14 cellular contexts compared by ENCODE assay signal in the genomic region with DNA sequence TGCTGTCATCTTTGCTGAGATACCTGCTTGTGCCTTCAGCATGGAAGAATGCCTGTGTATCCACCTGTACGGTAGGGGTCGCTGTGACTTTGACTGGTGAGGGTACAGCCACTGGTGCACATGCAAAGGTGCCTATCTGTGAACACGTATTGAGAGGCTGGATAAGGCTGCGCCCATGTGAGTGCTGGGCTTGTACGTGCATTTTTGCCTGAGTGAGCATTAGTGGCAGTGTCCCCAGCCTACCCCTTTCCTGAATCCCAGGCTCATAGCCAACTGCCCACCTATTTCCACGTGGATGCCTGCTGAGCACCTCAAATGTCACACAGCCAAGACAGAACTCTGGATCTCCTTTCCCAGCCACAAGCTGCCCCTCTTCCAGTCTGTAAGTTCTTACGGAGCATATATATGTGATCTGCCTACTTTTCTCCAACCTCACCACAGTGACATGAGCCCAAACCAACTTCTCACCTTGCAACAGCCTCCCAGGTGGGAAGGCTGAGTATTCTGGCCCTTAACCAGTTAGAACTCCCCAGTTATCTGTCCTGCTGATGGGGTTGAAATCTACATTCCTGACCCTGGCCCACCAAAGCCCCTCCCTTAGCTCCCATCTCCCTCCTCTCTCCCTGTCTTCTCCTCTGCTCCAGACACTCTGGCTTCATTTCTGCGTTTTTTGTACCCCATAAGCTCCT. TPM values are rescaled to one million over a fixed set of nuclear protein-coding genes. Genes with fewer than 3 reads are reported as not detected.
DNase-seq lines count a peak whose midpoint lies in the region; ATAC-seq, FAIRE-seq and TF ChIP-seq lines count a peak whose summit lies in the region.
"Had no signal": no experiment of that assay in that cellular context is flagged by ENCODE, and none has a peak within 500 bp of the region (broad histone marks: within the 10 kb centered on the region; RNA-seq: fewer than 3 reads in every experiment).

No MANE protein-coding gene starts in this region.

- H2AFZ ChIP-seq in astrocyte (ENCODE audit: low read depth, low read length), result no peak overlapping the region

- H3K9me3 Mint-ChIP-seq in activated naive CD8-positive, alpha-beta T cell (ENCODE audit: low read depth), result no peaks in the 10 kb centered on the region
- H3K9me3 Mint-ChIP-seq in activated naive CD8-positive, alpha-beta T cell treated with anti-CD3 and anti-CD28 coated beads, Interleukin-2, amount 50 U/mL, for 24 hours, result no peaks in the 10 kb centered on the region
- H3K9me3 Mint-ChIP-seq in astrocyte (ENCODE audit: unreplicated experiment), result peaks cover 6% of the 10 kb centered on the region
- H3K9me3 Mint-ChIP-seq: activated CD4-positive, alpha-beta T cell treated with anti-CD3 and anti-CD28 coated beads, Interleukin-2, amount 10 ng/mL, durations not matched to agents 7 days and 5 days had no signal

- ATAC-seq in activated naive CD8-positive, alpha-beta T cell treated with anti-CD3 and anti-CD28 coated beads, Interleukin-2, amount 50 U/mL, for 24 hours, result no peak
- ATAC-seq in right cardiac atrium (no peak), HG03460 (IDR thresholded peaks at IDR 0.05; ENCODE audit: unreplicated experiment) (no peak)

- WGBS in urinary bladder, result 62% methylated on average over 8 of the region's 8 CpGs
- WGBS in right cardiac atrium, result 65% methylated on average over 8 of the region's 8 CpGs

- no peak overlapping the region for H3K9ac ChIP-seq in astrocyte (ENCODE audit: low read length)

- H3K4me3 ChIP-seq in astrocyte (ENCODE audit: insufficient read depth, low read depth, low read length) (no peak overlapping the region), kidney epithelial cell (ENCODE audit: low read depth, low read length) (no peak overlapping the region), urinary bladder (ENCODE audit: low read depth, low read length) (no peak overlapping the region), right cardiac atrium (ENCODE audit: low read length) (no peak overlapping the region)

- no peak for FAIRE-seq in astrocyte (lab: Jason Lieb, UNC)
- FAIRE-seq: colon, GM18507 had no signal

- no peaks in the 10 kb centered on the region for H3K9me3 ChIP-seq in astrocyte (ENCODE audit: insufficient read depth, low read depth, low read length)
- H3K9me3 ChIP-seq in right cardiac atrium (ENCODE audit: control insufficient read depth, low read length), result no peaks in the 10 kb centered on the region

- H3K27ac Mint-ChIP-seq in activated naive CD8-positive, alpha-beta T cell, result no peak overlapping the region
- no peak overlapping the region for H3K27ac Mint-ChIP-seq in activated naive CD8-positive, alpha-beta T cell treated with anti-CD3 and anti-CD28 coated beads, Interleukin-2, amount 50 U/mL, for 24 hours
- H3K27ac Mint-ChIP-seq in astrocyte (ENCODE audit: unreplicated experiment), result peak overlapping the region; percentile 53
- H3K27ac Mint-ChIP-seq: activated CD4-positive, alpha-beta T cell treated with anti-CD3 and anti-CD28 coated beads, Interleukin-2, amount 10 ng/mL, durations not matched to agents 7 days and 5 days had no signal

- DNase-seq in activated naive CD8-positive, alpha-beta T cell treated with anti-CD3 and anti-CD28 coated beads, Interleukin-2, amount 50 U/mL, for 24 hours, result no peak
- DNase-seq in astrocyte (ENCODE audit: low read depth) (no peak), kidney epithelial cell (ENCODE audit: low read depth) (no peak), right cardiac atrium (no peak)
- no peak for DNase-seq in activated CD4-positive, alpha-beta T cell treated with anti-CD3 and anti-CD28 coated beads, Interleukin-2, amount 50 U/mL, for 4 hours
- DNase-seq: activated CD4-positive, alpha-beta T cell treated with anti-CD3 and anti-CD28 coated beads, Interleukin-2, amount 10 ng/mL, durations not matched to agents 7 days and 5 days; NCI-H524 treated with DMSO at 0.1 percent for 48 hours had no signal

- H3K79me2 ChIP-seq in astrocyte (ENCODE audit: insufficient read depth, low read length), result peaks cover 27% of the 10 kb centered on the region

- H3K36me3 ChIP-seq in astrocyte (ENCODE audit: insufficient read depth, low read length) (no peaks in the 10 kb centered on the region), kidney epithelial cell (ENCODE audit: control insufficient read depth, insufficient read depth, low read length) (no peaks in the 10 kb centered on the region), urinary bladder (ENCODE audit: insufficient read depth) (no peaks in the 10 kb centered on the region)
- H3K36me3 ChIP-seq: tibial nerve had no signal

- TF ChIP-seq CTCF in astrocyte (IDR thresholded peaks at IDR 0.05; ENCODE audit: insufficient read depth, low read depth, low read length) (no peak), kidney epithelial cell (IDR thresholded peaks at IDR 0.05; ENCODE audit: insufficient read depth, low read length, poor library complexity, severe bottlenecking) (peak; percentile 39)

- H3K4me1 Mint-ChIP-seq in activated naive CD8-positive, alpha-beta T cell (ENCODE audit: low read depth), result peaks cover 10% of the 10 kb centered on the region
- H3K4me1 Mint-ChIP-seq in activated naive CD8-positive, alpha-beta T cell treated with anti-CD3 and anti-CD28 coated beads, Interleukin-2, amount 50 U/mL, for 24 hours, result peaks cover 8% of the 10 kb centered on the region
- peaks cover 5% of the 10 kb centered on the region for H3K4me1 Mint-ChIP-seq in astrocyte (ENCODE audit: low read depth, unreplicated experiment)

- intact Hi-C loops in right cardiac atrium (cut with DNase I), result no loop called here

- H3K4me2 ChIP-seq in astrocyte (ENCODE audit: low read length), result no peak overlapping the region

- H3K27me3 Mint-ChIP-seq in activated naive CD8-positive, alpha-beta T cell, result peaks cover 27% of the 10 kb centered on the region
- peaks cover 45% of the 10 kb centered on the region for H3K27me3 Mint-ChIP-seq in activated naive CD8-positive, alpha-beta T cell treated with anti-CD3 and anti-CD28 coated beads, Interleukin-2, amount 50 U/mL, for 24 hours
- H3K27me3 Mint-ChIP-seq in astrocyte (ENCODE audit: low read depth, unreplicated experiment), result peaks cover 3% of the 10 kb centered on the region

- H4K20me1 ChIP-seq in astrocyte (ENCODE audit: insufficient read depth, low read length), result peaks cover 12% of the 10 kb centered on the region

- no peaks in the 10 kb centered on the region for H3K27me3 ChIP-seq in astrocyte (ENCODE audit: insufficient read depth, low read length)
- no peaks in the 10 kb centered on the region for H3K27me3 ChIP-seq in kidney epithelial cell (ENCODE audit: control insufficient read depth, insufficient read depth, low read length)
- H3K27me3 ChIP-seq in right cardiac atrium (ENCODE audit: control insufficient read depth, insufficient read depth), result no peaks in the 10 kb centered on the region
- H3K27me3 ChIP-seq: tibial nerve had no signal

- H3K4me1 ChIP-seq in astrocyte (ENCODE audit: insufficient read depth, low read length) (peaks cover 8% of the 10 kb centered on the region), urinary bladder (ENCODE audit: insufficient read depth) (no peaks in the 10 kb centered on the region), right cardiac atrium (ENCODE audit: control insufficient read depth, insufficient read depth, low read length) (no peaks in the 10 kb centered on the region)

- peaks cover 2% of the 10 kb centered on the region for H3K36me3 Mint-ChIP-seq in activated naive CD8-positive, alpha-beta T cell
- no peaks in the 10 kb centered on the region for H3K36me3 Mint-ChIP-seq in activated naive CD8-positive, alpha-beta T cell treated with anti-CD3 and anti-CD28 coated beads, Interleukin-2, amount 50 U/mL, for 24 hours (ENCODE audit: low read depth)
- H3K36me3 Mint-ChIP-seq in astrocyte (ENCODE audit: low read depth, unreplicated experiment), result peaks cover 4% of the 10 kb centered on the region

- H3K27ac ChIP-seq in astrocyte (ENCODE audit: low read depth, low read length), result no peak overlapping the region
- peak overlapping the region; percentile 95 for H3K27ac ChIP-seq in urinary bladder (ENCODE audit: low read depth)
- no peak overlapping the region for H3K27ac ChIP-seq in right cardiac atrium (ENCODE audit: low read length)
- H3K27ac ChIP-seq: C4-2B had no signal

- peak overlapping the region; percentile 83 for H3K4me3 Mint-ChIP-seq in activated naive CD8-positive, alpha-beta T cell
- H3K4me3 Mint-ChIP-seq in activated naive CD8-positive, alpha-beta T cell treated with anti-CD3 and anti-CD28 coated beads, Interleukin-2, amount 50 U/mL, for 24 hours, result no peak overlapping the region
- H3K4me3 Mint-ChIP-seq in astrocyte (ENCODE audit: unreplicated experiment), result peak overlapping the region; percentile 86
- H3K4me3 Mint-ChIP-seq: activated CD4-positive, alpha-beta T cell treated with anti-CD3 and anti-CD28 coated beads, Interleukin-2, amount 10 ng/mL, durations not matched to agents 7 days and 5 days had no signal

RNA-seq across cellular contexts. Expression of a gene that starts 1.1 kb away (rescaled TPM):
- total RNA-seq in astrocyte, result 12.7 and 16.1 TPM in 2 replicates
- total RNA-seq in kidney epithelial cell, result 11.9 and 13.3 TPM in 2 replicates
- 36.6 TPM for total RNA-seq in urinary bladder
- 12.0 TPM for polyA plus RNA-seq in urinary bladder
- 1 to 10 TPM; 6.7 to 8.5 (median 7.6) TPM for total RNA-seq in right cardiac atrium
- 4.6 TPM for polyA plus RNA-seq in right cardiac atrium
- total RNA-seq: activated CD4-positive, alpha-beta T cell treated with anti-CD3 and anti-CD28 coated beads, Interleukin-2, amount 10 ng/mL, durations not matched to agents 7 days and 5 days had no signal

RNA-seq across cellular contexts. Expression of a gene that starts 19.1 kb away (rescaled TPM):
- 16.0 and 16.7 TPM in 2 replicates for total RNA-seq in astrocyte
- 20.5 and 23.4 TPM in 2 replicates for total RNA-seq in kidney epithelial cell
- total RNA-seq in urinary bladder, result 21.5 TPM
- 11.8 TPM for polyA plus RNA-seq in urinary bladder
- total RNA-seq in right cardiac atrium, result 1 to 10 TPM; 8.5 to 9.9 (median 9.3) TPM
- polyA plus RNA-seq in right cardiac atrium, result 6.8 TPM

RNA-seq across cellular contexts. Expression of a gene that starts 57.1 kb away (rescaled TPM):
- 0.50 and 0.66 TPM in 2 replicates for total RNA-seq in astrocyte
- total RNA-seq in kidney epithelial cell, result 2.6 and 3.4 TPM in 2 replicates
- 5.4 TPM for total RNA-seq in urinary bladder
- 0.77 TPM for polyA plus RNA-seq in urinary bladder
- total RNA-seq in right cardiac atrium, result 1 to 10 TPM in 1 of 4 donors, under 1 TPM in 3; 0.35 to 1.5 (median 0.51) TPM
- 0.50 TPM for polyA plus RNA-seq in right cardiac atrium
